9 cellular contexts compared by ENCODE assay signal in genomic region chr2:219279916-219280516, GRCh38. TPM values are rescaled to one million over a fixed set of nuclear protein-coding genes. Genes with fewer than 3 reads are reported as not detected.
DNase-seq lines count a peak whose midpoint lies in the region; ATAC-seq, FAIRE-seq and TF ChIP-seq lines count a peak whose summit lies in the region.
"Had no signal": no experiment of that assay in that cellular context is flagged by ENCODE, and none has a peak within 500 bp of the region (broad histone marks: within the 10 kb centered on the region; RNA-seq: fewer than 3 reads in every experiment).

No MANE protein-coding gene starts in this region.

- FAIRE-seq in bronchial epithelial cell (lab: Jason Lieb, UNC), result no peak

- peak overlapping the region; percentile 95 for H3K4me3 Mint-ChIP-seq in HFFc6

- H3K36me3 Mint-ChIP-seq in HFFc6 (ENCODE audit: low read depth), result peaks cover 12% of the 10 kb centered on the region; the same call in 1 of the 2 replicates

- peak overlapping the region; percentile 49 for H3K4me3 ChIP-seq in bronchial epithelial cell (ENCODE audit: low read depth, low read length)
- H3K4me3 ChIP-seq in mucosa of rectum (ENCODE audit: low read length in 2 of 2), result peak overlapping the region; percentile 82 to 86

- H3K9me3 ChIP-seq in mucosa of rectum (ENCODE audit: control insufficient read depth in 2 of 2, low read length in 2 of 2), result no peaks in the 10 kb centered on the region

- H3K27ac Mint-ChIP-seq in HFFc6, result peak overlapping the region; percentile 97

- peak overlapping the region; percentile 74 for H3K27ac ChIP-seq in 22Rv1
- H3K27ac ChIP-seq in mucosa of rectum (ENCODE audit: low read depth in 2 of 2, low read length in 2 of 2), result peak overlapping the region; percentile 93 to 96

- H3K36me3 ChIP-seq in bronchial epithelial cell (ENCODE audit: control insufficient read depth, insufficient read depth, low read length) (peaks cover 26% of the 10 kb centered on the region), mucosa of rectum (ENCODE audit: control insufficient read depth in 2 of 2, insufficient read depth in 2 of 2, low read length in 2 of 2) (peaks cover 28 to 30% of the 10 kb centered on the region in 2 donors)

- no peaks in the 10 kb centered on the region for H3K9me3 Mint-ChIP-seq in HFFc6

- H3K4me1 ChIP-seq in mucosa of rectum (ENCODE audit: control insufficient read depth in 2 of 2, insufficient read depth in 2 of 2, low read length in 2 of 2), result peaks cover 23 to 26% of the 10 kb centered on the region in 2 donors

- DNase-seq in HFFc6, result no peak
- no peak for DNase-seq in bronchial epithelial cell (ENCODE audit: low read depth)
- DNase-seq in stimulated activated CD4-positive, alpha-beta T cell treated with anti-CD3 and anti-CD28 coated beads, Interleukin-4, amount 100 ng/mL, for 4 hours, result no peak
- no peak for DNase-seq in foreskin melanocyte
- DNase-seq in globus pallidus (ENCODE audit: low spot score), result no peak

- peaks cover 2% of the 10 kb centered on the region; the same call in 1 of the 2 replicates for H3K27me3 Mint-ChIP-seq in HFFc6 (ENCODE audit: insufficient read depth)

- no peaks in the 10 kb centered on the region for H3K27me3 ChIP-seq in bronchial epithelial cell (ENCODE audit: control insufficient read depth, insufficient read depth, low read length)
- H3K27me3 ChIP-seq in mucosa of rectum (ENCODE audit: control insufficient read depth in 2 of 2, insufficient read depth in 2 of 2, low read length in 2 of 2), result no peaks in the 10 kb centered on the region

- ATAC-seq in HG03571 (IDR thresholded peaks at IDR 0.05; ENCODE audit: unreplicated experiment), result no peak

- H3K9ac ChIP-seq in mucosa of rectum (ENCODE audit: low read depth in 1 of 2, low read length in 2 of 2), result peak overlapping the region; percentile 91 to 94

- peaks cover 36% of the 10 kb centered on the region for H3K4me1 Mint-ChIP-seq in HFFc6 (ENCODE audit: low read depth)

- TF ChIP-seq CTCF in 22Rv1 (IDR thresholded peaks at IDR 0.05) (no peak), HFFc6 (IDR thresholded peaks at IDR 0.05) (peak; percentile 29; the same call in 1 of the 2 replicates), bronchial epithelial cell (IDR thresholded peaks at IDR 0.05; ENCODE audit: insufficient read depth, low read length, severe bottlenecking) (no peak)

RNA-seq across cellular contexts. Expression of gene DNAJB2, which starts 0.8 kb away (rescaled TPM):
- 10 to 100 TPM; 39.7 to 45.4 (median 41.5) TPM for total RNA-seq in HFFc6 (2021; fragmentation: NEBNext Ultra II Directional; extraction: Animal tissue kit (Norgen Biotek cat#: 25700))
- 57.6 and 60.0 TPM in 2 replicates for total RNA-seq in bronchial epithelial cell

RNA-seq across cellular contexts. Expression of gene TUBA4A, which starts 26.3 kb away (rescaled TPM):
- 10 to 100 TPM; 40.4 to 66.3 (median 48.2) TPM for total RNA-seq in HFFc6 (2021; fragmentation: NEBNext Ultra II Directional; extraction: Animal tissue kit (Norgen Biotek cat#: 25700))
- total RNA-seq in bronchial epithelial cell, result 47.9 and 68.7 TPM in 2 replicates

RNA-seq across cellular contexts. Expression of gene TUBA4B, which starts 27.0 kb away (rescaled TPM):
- not detected for total RNA-seq in HFFc6 (2021; fragmentation: NEBNext Ultra II Directional; extraction: Animal tissue kit (Norgen Biotek cat#: 25700))
- total RNA-seq in bronchial epithelial cell, result not detected in 2 replicates
- total RNA-seq: subcutaneous adipose tissue had no signal

RNA-seq across cellular contexts. Expression of gene PTPRN, which starts 29.2 kb away (rescaled TPM):
- 10 to 100 TPM in 5 of 6 experiments, 1 to 10 TPM in 1; 5.2 to 18.3 (median 15.2) TPM for total RNA-seq in HFFc6 (2021; fragmentation: NEBNext Ultra II Directional; extraction: Animal tissue kit (Norgen Biotek cat#: 25700))
- 0.13 and 1.3 TPM in 2 replicates for total RNA-seq in bronchial epithelial cell
- total RNA-seq: subcutaneous adipose tissue had no signal

RNA-seq across cellular contexts. Expression of gene STK16, which starts 34.7 kb away (rescaled TPM):
- total RNA-seq in HFFc6 (2021; fragmentation: NEBNext Ultra II Directional; extraction: Animal tissue kit (Norgen Biotek cat#: 25700)), result 10 to 100 TPM; 25.1 to 30.7 (median 28.2) TPM
- total RNA-seq in bronchial epithelial cell, result 48.3 and 50.8 TPM in 2 replicates
